Comparison of ENCODE assay signal across 8 cellular contexts in the genomic region with DNA sequence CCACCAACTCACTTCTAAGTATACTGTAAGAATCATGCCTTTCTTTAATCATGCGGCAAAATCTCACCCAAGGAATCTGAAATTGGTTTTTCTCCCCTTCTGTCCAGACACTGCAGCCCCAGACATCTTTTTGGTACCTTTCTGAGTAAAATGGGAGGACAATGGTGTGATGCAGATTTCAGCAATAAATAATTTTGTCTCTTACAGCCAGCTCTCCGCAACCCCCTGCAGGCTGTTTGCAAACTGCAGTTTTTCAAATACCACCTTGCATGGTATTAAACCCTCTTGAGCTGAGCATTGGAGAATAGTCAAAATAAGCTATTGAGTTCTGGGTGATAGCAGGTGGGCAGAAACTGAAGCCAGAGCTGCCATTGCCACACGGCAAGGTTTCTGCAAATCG. TPM values are rescaled to one million over a fixed set of nuclear protein-coding genes. Genes with fewer than 3 reads are reported as not detected.
DNase-seq lines count a peak whose midpoint lies in the region; ATAC-seq and TF ChIP-seq lines count a peak whose summit lies in the region.

No MANE protein-coding gene starts in this region.

- H3K27ac ChIP-seq in tibial artery: no peak overlapping the region

- no peak overlapping the region for H3K4me3 ChIP-seq in tibial artery

- no peaks in the 10 kb centered on the region for H3K36me3 ChIP-seq in tibial artery

- H3K4me1 ChIP-seq in tibial artery: no peaks in the 10 kb centered on the region

- DNase-seq in SKM-1 treated with dmso at 0.1 percent for 144 hours (lab: John Stamatoyannopoulos, UW; ENCODE audit: unreplicated experiment): peak; percentile 8
- no peak for DNase-seq in SKM-1 (lab: John Stamatoyannopoulos, UW; ENCODE audit: unreplicated experiment)
- peak; percentile 8 for DNase-seq in RPMI8226
- no peak for DNase-seq in left ventricle myocardium superior
- DNase-seq in tibial artery: peak in 1 of 2 donors; percentile 25
- DNase-seq in activated CD4-positive, alpha-beta T cell treated with anti-CD3 and anti-CD28 coated beads for 1 hour: no peak
- no peak for DNase-seq in activated naive CD4-positive, alpha-beta T cell treated with anti-CD3 and anti-CD28 coated beads, Interleukin-2, amount 50 U/mL, for 16 hours
- DNase-seq in effector CD8-positive, alpha-beta T cell (lab: John Stamatoyannopoulos, UW): no peak

- intact Hi-C loops in left ventricle myocardium superior (cut with micrococcal nuclease) (no loop called here), tibial artery (cut with DNase I; ENCODE audit: low total_unique reads) (no loop called here)

- no peaks in the 10 kb centered on the region for H3K9me3 ChIP-seq in tibial artery

- H3K27me3 ChIP-seq in tibial artery: no peaks in the 10 kb centered on the region

- ATAC-seq in left ventricle myocardium superior: peak; percentile 38

- peak; percentile 19 to 39 for TF ChIP-seq CTCF in tibial artery (IDR thresholded peaks at IDR 0.05)

RNA-seq across cellular contexts. Expression of a gene that starts 32.2 kb away (rescaled TPM):
- not detected for total RNA-seq in left ventricle myocardium superior

Comparison
In these comparisons a context has a peak if more than half of its experiments do, and no peak if none do; other contexts are left out.
1. DNase-seq: peak in SKM-1 treated with dmso at 0.1 percent for 144 hours (single experiment) and RPMI8226 (single experiment); none in SKM-1 (single experiment), left ventricle myocardium superior (single experiment), activated CD4-positive, alpha-beta T cell treated with anti-CD3 and anti-CD28 coated beads for 1 hour (single experiment), activated naive CD4-positive, alpha-beta T cell treated with anti-CD3 and anti-CD28 coated beads, Interleukin-2, amount 50 U/mL, for 16 hours (single experiment) and effector CD8-positive, alpha-beta T cell (single experiment).